In the genomic region with DNA sequence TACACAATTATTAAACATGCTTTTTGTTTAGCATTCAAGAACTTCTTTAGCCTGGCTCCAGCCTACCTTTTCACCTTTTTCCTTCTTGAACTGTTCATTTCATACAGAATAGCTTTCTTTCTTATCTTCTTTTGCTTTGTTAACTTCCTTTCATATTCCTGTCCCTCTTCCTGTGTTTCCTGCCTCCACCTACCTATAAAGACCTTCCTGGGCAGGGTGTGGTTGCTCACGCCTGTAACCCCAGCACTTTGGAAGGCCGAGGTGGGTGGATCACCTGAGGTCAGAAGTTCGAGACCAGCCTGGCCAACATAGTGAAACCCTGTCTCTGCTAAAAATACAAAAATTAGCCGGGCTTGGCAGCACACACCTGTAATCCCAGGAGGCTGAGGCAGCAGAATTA, we compare ENCODE assay signal across 11 cellular contexts. TPM values are rescaled to one million over a fixed set of nuclear protein-coding genes. Genes with fewer than 3 reads are reported as not detected.
DNase-seq lines count a peak whose midpoint lies in the region; ATAC-seq and TF ChIP-seq lines count a peak whose summit lies in the region.
"Had no signal": no experiment of that assay in that cellular context is flagged by ENCODE, and none has a peak within 500 bp of the region (broad histone marks: within the 10 kb centered on the region; RNA-seq: fewer than 3 reads in every experiment).

No MANE protein-coding gene starts in this region.

- H3K4me1 Mint-ChIP-seq in activated CD8-positive, alpha-beta memory T cell treated with anti-CD3 and anti-CD28 coated beads, Interleukin-2, amount 10 ng/mL, durations not matched to agents 7 days and 5 days = peaks cover 42% of the 10 kb centered on the region
- H3K4me1 Mint-ChIP-seq in effector memory CD8-positive, alpha-beta T cell (ENCODE audit: low read depth in 2 of 2) = peaks cover 14 to 55% of the 10 kb centered on the region in 2 donors
- peaks cover 13% of the 10 kb centered on the region for H3K4me1 Mint-ChIP-seq in stimulated activated memory B cell treated with anti-CD40 and anti-IgM and Interleukin-4, amounts not matched to agents 10 μg/mL and 1 μg/mL and 100 μg/mL, for 72 hours

- no peak for DNase-seq in activated CD8-positive, alpha-beta memory T cell treated with anti-CD3 and anti-CD28 coated beads, Interleukin-2, amount 10 ng/mL, durations not matched to agents 7 days and 5 days
- no peak for DNase-seq in activated CD8-positive, alpha-beta memory T cell treated with anti-CD3 and anti-CD28 coated beads, Interleukin-2, amount 50 U/mL, for 48 hours
- no peak for DNase-seq in RWPE1 (ENCODE audit: low spot score)
- DNase-seq in effector memory CD8-positive, alpha-beta T cell = no peak
- DNase-seq in C1 segment of cervical spinal cord (lab: John Stamatoyannopoulos, UW) = no peak
- DNase-seq: dermis blood vessel endothelial cell; NCI-H1092; stimulated activated CD4-positive, alpha-beta T cell treated with anti-CD3 and anti-CD28 coated beads, Interleukin-1b, Interleukin-23, amount 100 ng/mL, for 48 hours had no signal

- peak overlapping the region; percentile 81 for H3K27ac Mint-ChIP-seq in activated CD8-positive, alpha-beta memory T cell treated with anti-CD3 and anti-CD28 coated beads, Interleukin-2, amount 10 ng/mL, durations not matched to agents 7 days and 5 days
- peak overlapping the region; percentile 75 to 90 for H3K27ac Mint-ChIP-seq in effector memory CD8-positive, alpha-beta T cell
- H3K27ac Mint-ChIP-seq in stimulated activated memory B cell treated with anti-CD40 and anti-IgM and Interleukin-4, amounts not matched to agents 10 μg/mL and 1 μg/mL and 100 μg/mL, for 72 hours = peak overlapping the region; percentile 82

- no peak for ATAC-seq in activated CD8-positive, alpha-beta memory T cell treated with anti-CD3 and anti-CD28 coated beads, Interleukin-2, amount 10 ng/mL, durations not matched to agents 7 days and 5 days
- ATAC-seq in effector memory CD8-positive, alpha-beta T cell (replicated peaks) = no peak
- no peak for ATAC-seq in stimulated activated memory B cell treated with anti-CD40 and anti-IgM and Interleukin-4, amounts not matched to agents 10 μg/mL and 1 μg/mL and 100 μg/mL, for 72 hours
- no peak for ATAC-seq in GM19023 (IDR thresholded peaks at IDR 0.05; ENCODE audit: unreplicated experiment)
- ATAC-seq in HG02798 (IDR thresholded peaks at IDR 0.05; ENCODE audit: poor library complexity, unreplicated experiment) = no peak

- no peak for TF ChIP-seq CTCF in RWPE1 (conservative IDR thresholded peaks at IDR 0.05; ENCODE audit: low read depth)

- H3K27me3 Mint-ChIP-seq in activated CD8-positive, alpha-beta memory T cell treated with anti-CD3 and anti-CD28 coated beads, Interleukin-2, amount 10 ng/mL, durations not matched to agents 7 days and 5 days = no peaks in the 10 kb centered on the region
- H3K27me3 Mint-ChIP-seq in effector memory CD8-positive, alpha-beta T cell = no peaks in the 10 kb centered on the region
- H3K27me3 Mint-ChIP-seq in stimulated activated memory B cell treated with anti-CD40 and anti-IgM and Interleukin-4, amounts not matched to agents 10 μg/mL and 1 μg/mL and 100 μg/mL, for 72 hours = no peaks in the 10 kb centered on the region

- peak overlapping the region; percentile 45 for H3K27ac ChIP-seq in RWPE1

- H3K9me3 Mint-ChIP-seq in activated CD8-positive, alpha-beta memory T cell treated with anti-CD3 and anti-CD28 coated beads, Interleukin-2, amount 10 ng/mL, durations not matched to agents 7 days and 5 days (ENCODE audit: low read depth) = no peaks in the 10 kb centered on the region
- H3K9me3 Mint-ChIP-seq in effector memory CD8-positive, alpha-beta T cell = no peaks in the 10 kb centered on the region
- H3K9me3 Mint-ChIP-seq in stimulated activated memory B cell treated with anti-CD40 and anti-IgM and Interleukin-4, amounts not matched to agents 10 μg/mL and 1 μg/mL and 100 μg/mL, for 72 hours = no peaks in the 10 kb centered on the region

- POLR2A ChIA-PET in RWPE1 (lab: Yijun Ruan, JAX; ENCODE audit: low non-redundant PET) = no interaction called here

- no peak overlapping the region for H3K4me3 Mint-ChIP-seq in activated CD8-positive, alpha-beta memory T cell treated with anti-CD3 and anti-CD28 coated beads, Interleukin-2, amount 10 ng/mL, durations not matched to agents 7 days and 5 days
- no peak overlapping the region for H3K4me3 Mint-ChIP-seq in effector memory CD8-positive, alpha-beta T cell
- no peak overlapping the region for H3K4me3 Mint-ChIP-seq in stimulated activated memory B cell treated with anti-CD40 and anti-IgM and Interleukin-4, amounts not matched to agents 10 μg/mL and 1 μg/mL and 100 μg/mL, for 72 hours

- H3K36me3 Mint-ChIP-seq in activated CD8-positive, alpha-beta memory T cell treated with anti-CD3 and anti-CD28 coated beads, Interleukin-2, amount 10 ng/mL, durations not matched to agents 7 days and 5 days = peaks cover 49% of the 10 kb centered on the region
- H3K36me3 Mint-ChIP-seq in effector memory CD8-positive, alpha-beta T cell (ENCODE audit: insufficient read depth) = peaks cover 64% of the 10 kb centered on the region
- H3K36me3 Mint-ChIP-seq in stimulated activated memory B cell treated with anti-CD40 and anti-IgM and Interleukin-4, amounts not matched to agents 10 μg/mL and 1 μg/mL and 100 μg/mL, for 72 hours = peaks cover 27% of the 10 kb centered on the region

- CTCF ChIA-PET in activated CD8-positive, alpha-beta memory T cell treated with anti-CD3 and anti-CD28 coated beads, Interleukin-2, amount 10 ng/mL, durations not matched to agents 7 days and 5 days (lab: Charles Lee) = interaction anchor here (0.8 to 2.0 kb wide), 4 partner anchors 20 to 100 kb away, joined by 3 to 7 read pairs (median 6); partner anchors contain the start of gene NAT10
- CTCF ChIA-PET in RWPE1 (lab: Yijun Ruan, JAX) = interaction anchor here (0.5 to 0.7 kb wide), 5 partner anchors 35 to 598 kb away, joined by 3 to 4 read pairs (median 3); no protein-coding TSS in a partner anchor

RNA-seq across cellular contexts. Expression of gene CAPRIN1, which starts 22.9 kb away (rescaled TPM):
- 100 to 1,000 TPM; 227 to 267 TPM for total RNA-seq in activated CD8-positive, alpha-beta memory T cell treated with anti-CD3 and anti-CD28 coated beads, Interleukin-2, amount 10 ng/mL, durations not matched to agents 7 days and 5 days

RNA-seq across cellular contexts. Expression of gene NAT10, which starts 31.0 kb away (rescaled TPM):
- 10 to 100 TPM; 63.8 to 93.9 TPM for total RNA-seq in activated CD8-positive, alpha-beta memory T cell treated with anti-CD3 and anti-CD28 coated beads, Interleukin-2, amount 10 ng/mL, durations not matched to agents 7 days and 5 days
